8 cellular contexts compared by ENCODE assay signal in genomic region chrX:106619797-106620196, GRCh38. TPM values are rescaled to one million over a fixed set of nuclear protein-coding genes. Genes with fewer than 3 reads are reported as not detected.
DNase-seq lines count a peak whose midpoint lies in the region; ATAC-seq, FAIRE-seq and TF ChIP-seq lines count a peak whose summit lies in the region.
"Had no signal": no experiment of that assay in that cellular context is flagged by ENCODE, and none has a peak within 500 bp of the region (broad histone marks: within the 10 kb centered on the region; RNA-seq: fewer than 3 reads in every experiment).

No MANE protein-coding gene starts in this region.

- H3K36me3 Mint-ChIP-seq in progenitor cell of endocrine pancreas (ENCODE audit: insufficient read depth) = no peaks in the 10 kb centered on the region

- H3K9me3 Mint-ChIP-seq in progenitor cell of endocrine pancreas (ENCODE audit: low read depth) = peaks cover 11% of the 10 kb centered on the region

- no peak for ATAC-seq in HG02759 (IDR thresholded peaks at IDR 0.05; ENCODE audit: unreplicated experiment)
- no peak for ATAC-seq in HG03442 (IDR thresholded peaks at IDR 0.05; ENCODE audit: unreplicated experiment)

- H2AFZ ChIP-seq in Loucy (ENCODE audit: low read length) = no peak overlapping the region

- peak; percentile 91 for FAIRE-seq in colon (lab: Jason Lieb, UNC)

- DNase-seq in progenitor cell of endocrine pancreas (ENCODE audit: low spot score, unreplicated experiment) (no peak), epidermal melanocyte (ENCODE audit: insufficient read length, low spot score) (no peak)
- DNase-seq: anterior cingulate cortex had no signal

- no peaks in the 10 kb centered on the region for H3K27me3 Mint-ChIP-seq in progenitor cell of endocrine pancreas

- H4K20me1 ChIP-seq in Loucy (ENCODE audit: insufficient read depth, low read length, poor library complexity, severe bottlenecking) = no peaks in the 10 kb centered on the region

- H3K4me3 ChIP-seq in GM12875 (ENCODE audit: low read depth, low read length) = no peak overlapping the region
- H3K4me3 ChIP-seq in Loucy (ENCODE audit: low read length, poor library complexity, severe bottlenecking) = no peak overlapping the region

- TF ChIP-seq CTCF in GM12875 (IDR thresholded peaks at IDR 0.05; ENCODE audit: borderline replicate concordance, insufficient read depth, low read depth, low read length) (peak; percentile 26; the same call in 1 of the 2 replicates), Loucy (conservative IDR thresholded peaks at IDR 0.05; ENCODE audit: low read length) (peak; percentile 47), progenitor cell of endocrine pancreas (IDR thresholded peaks at IDR 0.05; ENCODE audit: unreplicated experiment) (peak; percentile 48)

- no peaks in the 10 kb centered on the region for H3K4me1 ChIP-seq in Loucy (ENCODE audit: insufficient read depth, low read length, poor library complexity, severe bottlenecking)

- no peaks in the 10 kb centered on the region for H3K9me3 ChIP-seq in Loucy (ENCODE audit: insufficient read depth, low read depth, low read length)

- H3K4me2 ChIP-seq in Loucy (ENCODE audit: low read depth, low read length, poor library complexity, severe bottlenecking) = no peak overlapping the region

- no peak overlapping the region for H3K4me3 Mint-ChIP-seq in progenitor cell of endocrine pancreas (ENCODE audit: low read depth)

- H3K9me2 ChIP-seq in Loucy (replicated peaks; ENCODE audit: low read depth, low read length) = no peaks in the 10 kb centered on the region

- H3K9ac ChIP-seq in Loucy (ENCODE audit: low read depth, low read length, poor library complexity, severe bottlenecking) = no peak overlapping the region

- no peaks in the 10 kb centered on the region for H3K27me3 ChIP-seq in Loucy (ENCODE audit: insufficient read depth, low read length, poor library complexity, severe bottlenecking)

- H3F3A ChIP-seq in Loucy (ENCODE audit: low read depth) = no peaks in the 10 kb centered on the region

- H3K79me2 ChIP-seq in Loucy (ENCODE audit: insufficient read depth, low read length) = no peaks in the 10 kb centered on the region

- no peak overlapping the region for H3K27ac Mint-ChIP-seq in progenitor cell of endocrine pancreas

- no peaks in the 10 kb centered on the region for H3K36me3 ChIP-seq in Loucy (ENCODE audit: insufficient read depth, low read length)

- no peaks in the 10 kb centered on the region for H3K4me1 Mint-ChIP-seq in progenitor cell of endocrine pancreas (ENCODE audit: low read depth)

RNA-seq across cellular contexts. Expression of gene RADX, which starts 8.0 kb away (rescaled TPM):
- 9.9 and 10.0 TPM in 2 replicates for total RNA-seq in progenitor cell of endocrine pancreas
